In the genomic region with DNA sequence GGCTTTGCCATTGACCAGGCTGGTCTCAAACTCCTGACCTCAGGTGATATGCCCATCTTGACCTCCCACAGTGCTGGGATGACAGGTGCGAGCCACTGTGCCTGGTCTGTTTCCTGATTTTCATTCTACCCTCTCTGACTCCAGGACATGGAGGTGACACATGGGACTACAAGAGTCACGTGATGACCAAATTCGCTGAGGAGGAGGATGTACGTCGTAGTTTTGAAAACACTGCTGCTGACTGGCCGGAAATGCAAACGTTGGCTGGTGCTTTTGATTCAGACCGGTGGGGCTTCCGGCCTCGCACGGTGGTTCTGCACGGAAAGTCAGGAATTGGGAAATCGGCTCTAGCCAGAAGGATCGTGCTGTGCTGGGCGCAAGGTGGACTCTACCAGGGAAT, we compare ENCODE assay signal across 1 cellular context.
TF ChIP-seq lines count a peak whose summit lies in the region.

No MANE protein-coding gene starts in this region.

TF ChIP-seq in K562, 482 proteins besides CTCF, POLR2A, EP300 and RAD21 (continued from another document):
- TF ChIP-seq YY1 (IDR thresholded peaks at IDR 0.05; ENCODE audit: borderline replicate concordance in 1 of 3, control insufficient read depth in 1 of 3, extremely low read depth in 1 of 3, insufficient read depth in 3 of 3, insufficient read length in 1 of 3, insufficient replicate concordance in 2 of 3, low read depth in 1 of 3, low read length in 2 of 3) (no peak), ZNF592 (IDR thresholded peaks at IDR 0.05) (no peak), SMARCB1 (IDR thresholded peaks at IDR 0.05; ENCODE audit: insufficient read length, low read depth) (no peak), PHTF2 (CRISPR knock-in tag; IDR thresholded peaks at IDR 0.05) (no peak), LCOR (CRISPR knock-in tag; IDR thresholded peaks at IDR 0.05) (no peak), TOE1 (IDR thresholded peaks at IDR 0.05; ENCODE audit: borderline replicate concordance) (peak; percentile 50; the same call in 1 of the 2 replicates), TOE1 (CRISPR knock-in tag; IDR thresholded peaks at IDR 0.05; ENCODE audit: borderline replicate concordance, low read depth) (no peak)
- TF ChIP-seq, protein P1, sequence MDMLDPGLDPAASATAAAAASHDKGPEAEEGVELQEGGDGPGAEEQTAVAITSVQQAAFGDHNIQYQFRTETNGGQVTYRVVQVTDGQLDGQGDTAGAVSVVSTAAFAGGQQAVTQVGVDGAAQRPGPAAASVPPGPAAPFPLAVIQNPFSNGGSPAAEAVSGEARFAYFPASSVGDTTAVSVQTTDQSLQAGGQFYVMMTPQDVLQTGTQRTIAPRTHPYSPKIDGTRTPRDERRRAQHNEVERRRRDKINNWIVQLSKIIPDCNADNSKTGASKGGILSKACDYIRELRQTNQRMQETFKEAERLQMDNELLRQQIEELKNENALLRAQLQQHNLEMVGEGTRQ (CRISPR knock-in tag; IDR thresholded peaks at IDR 0.05), result peak; percentile 56
